Comparison of ENCODE assay signal across 8 cellular contexts in genomic region chrX:10722804-10723364, GRCh38.
A peak's percentile ranks its signal among the peaks of the same experiment; 100 is the strongest.
DNase-seq lines count a peak whose midpoint lies in the region; ATAC-seq and TF ChIP-seq lines count a peak whose summit lies in the region.

No MANE protein-coding gene starts in this region.

- H3K4me3 ChIP-seq in GM06990 (replicated peaks; ENCODE audit: low read depth, low read length) (no peak overlapping the region), breast epithelium (no peak overlapping the region)

- no peak for TF ChIP-seq POLR2A in breast epithelium (IDR thresholded peaks at IDR 0.05)

- H3K9me3 ChIP-seq in breast epithelium, result no peaks in the 10 kb centered on the region

- H3K4me1 ChIP-seq in breast epithelium, result no peaks in the 10 kb centered on the region

- peak; percentile 80 for TF ChIP-seq CTCF in GM06990 (IDR thresholded peaks at IDR 0.05; ENCODE audit: insufficient read depth, low read length, poor library complexity, severe bottlenecking)
- TF ChIP-seq CTCF in breast epithelium (IDR thresholded peaks at IDR 0.05), result peak; percentile 31 to 60 (median 45)

- H3K36me3 ChIP-seq in GM06990 (ENCODE audit: control insufficient read depth, insufficient read depth, low read length) (no peaks in the 10 kb centered on the region), breast epithelium (no peaks in the 10 kb centered on the region)

- DNase-seq in AG08396 (ENCODE audit: low spot score) (peak; percentile 49), GM06990 (ENCODE audit: extremely low read depth, insufficient read length) (no peak), RKO (ENCODE audit: low spot score) (peak; percentile 43), breast epithelium (ENCODE audit: low spot score in 2 of 2) (peak in 1 of 2 donors; percentile 28), islet precursor cell (peak; percentile 60)
- peak; percentile 1 to 8 for DNase-seq in stimulated activated CD4-positive, alpha-beta T cell treated with anti-CD3 and anti-CD28 coated beads, Interleukin-4, amount 100 ng/mL, for 48 hours (ENCODE audit: low read depth in 2 of 2)

- intact Hi-C loops in breast epithelium (cut with DNase I; ENCODE audit: low total_unique reads), result no loop called here

- peak; percentile 86 for ATAC-seq in HG03354 (IDR thresholded peaks at IDR 0.05; ENCODE audit: poor library complexity, severe bottlenecking, unreplicated experiment)
- no peak for ATAC-seq in HG02973 (IDR thresholded peaks at IDR 0.05; ENCODE audit: unreplicated experiment)

- peaks cover 2% of the 10 kb centered on the region; the same call in 1 of the 2 replicates for H3K27me3 ChIP-seq in GM06990 (replicated peaks; ENCODE audit: control insufficient read depth, insufficient read depth, low read length)
- peaks cover 0 to 11% of the 10 kb centered on the region in 2 donors for H3K27me3 ChIP-seq in breast epithelium

- no peak overlapping the region for H3K27ac ChIP-seq in breast epithelium
